In the genomic region with DNA sequence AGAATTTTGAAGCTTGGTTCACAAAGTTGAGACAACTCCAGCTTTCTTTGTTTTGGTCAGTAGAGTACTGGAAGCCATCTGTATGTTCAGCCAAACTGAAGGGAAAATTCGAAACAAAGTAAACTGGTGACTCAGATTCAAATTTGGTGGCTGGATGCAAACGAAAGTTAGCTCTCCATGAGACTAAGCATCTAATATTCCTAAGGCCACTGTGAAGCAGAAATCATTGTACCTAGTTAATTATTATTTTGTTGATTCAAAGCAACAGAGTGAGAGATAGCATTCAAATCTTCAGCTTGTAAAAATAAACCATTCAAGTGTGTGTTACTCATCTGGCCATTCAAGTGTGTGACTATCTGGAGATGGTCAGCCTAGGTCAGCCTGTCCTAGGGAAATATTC, we compare ENCODE assay signal across 16 cellular contexts. TPM values are rescaled to one million over a fixed set of nuclear protein-coding genes. Genes with fewer than 3 reads are reported as not detected.
"Had no signal": no experiment of that assay in that cellular context is flagged by ENCODE, and none has a peak within 500 bp of the region (broad histone marks: within the 10 kb centered on the region; RNA-seq: fewer than 3 reads in every experiment).

No MANE protein-coding gene starts in this region.

- H3K9me3 Mint-ChIP-seq: dendritic cell treated with granulocyte-macrophage colony-stimulating factor and Interleukin-4, amounts not matched to agents 40 ng/mL and 50 ng/mL, for 4 days; effector memory CD8-positive, alpha-beta T cell; natural killer cell had no signal

- H3K9me3 ChIP-seq: esophagus squamous epithelium, gastroesophageal sphincter, ovary, stomach had no signal

- H3K4me3 ChIP-seq: esophagus squamous epithelium, gastroesophageal sphincter, neural progenitor cell, ovary, stomach had no signal

- ATAC-seq: effector memory CD8-positive, alpha-beta T cell; gastroesophageal sphincter; natural killer cell; right cardiac atrium had no signal

- H3K36me3 Mint-ChIP-seq: natural killer cell, neural progenitor cell had no signal

- DNase-seq: effector memory CD8-positive, alpha-beta T cell; esophagus squamous epithelium; immature natural killer cell; natural killer cell; nucleus accumbens; ovary; right cardiac atrium; small intestine; stimulated activated CD4-positive, alpha-beta T cell treated with anti-CD3 and anti-CD28 coated beads, Interleukin-12 subunit alpha, Interleukin-12 subunit beta, amount 100 ng/mL, for 4 hours; stimulated activated naive CD4-positive, alpha-beta T cell; stomach; substantia nigra had no signal

- H3K4me3 Mint-ChIP-seq: dendritic cell treated with granulocyte-macrophage colony-stimulating factor and Interleukin-4, amounts not matched to agents 40 ng/mL and 50 ng/mL, for 4 days; effector memory CD8-positive, alpha-beta T cell; immature natural killer cell; natural killer cell; neural progenitor cell; type B pancreatic cell had no signal

- H3K27ac Mint-ChIP-seq: dendritic cell treated with granulocyte-macrophage colony-stimulating factor and Interleukin-4, amounts not matched to agents 40 ng/mL and 50 ng/mL, for 4 days; effector memory CD8-positive, alpha-beta T cell; immature natural killer cell; natural killer cell; neural progenitor cell; type B pancreatic cell had no signal

- H3K27me3 ChIP-seq: gastroesophageal sphincter, ovary had no signal

- H3K4me1 Mint-ChIP-seq: immature natural killer cell, natural killer cell had no signal

- H3K36me3 ChIP-seq: esophagus squamous epithelium, gastroesophageal sphincter, neural progenitor cell, ovary, stomach had no signal

- H3K4me1 ChIP-seq: esophagus squamous epithelium, gastroesophageal sphincter had no signal

RNA-seq across cellular contexts. Expression of a gene that starts 42.1 kb away (rescaled TPM):
- total RNA-seq: natural killer cell had no signal
